In genomic region chrX:15926622-15927021, GRCh38 we compare ENCODE assay signal across 31 cellular contexts.
"Had no signal": no experiment of that assay in that cellular context is flagged by ENCODE, and none has a peak within 500 bp of the region (broad histone marks: within the 10 kb centered on the region; RNA-seq: fewer than 3 reads in every experiment).

No MANE protein-coding gene starts in this region.

- H3K27me3 ChIP-seq: neural progenitor cell, neutrophil, right atrium auricular region, testis, transverse colon, upper lobe of left lung, vagina had no signal

- H3K4me3 Mint-ChIP-seq: immature natural killer cell; mesothelial cell of epicardium; naive B cell; natural killer cell; nephron progenitor cell; neural progenitor cell; stimulated activated naive B cell treated with anti-CD40 and anti-IgM and Interleukin-4, amounts not matched to agents 10 μg/mL and 1 μg/mL and 100 μg/mL, for 72 hours had no signal

- H3K27ac ChIP-seq: left lung, neural progenitor cell, neutrophil, parathyroid adenoma, right atrium auricular region, skin epidermis, stomach, testis, thyroid gland, transverse colon, upper lobe of left lung, vagina had no signal

- H3K9me3 ChIP-seq: left lung, neutrophil, right atrium auricular region, stomach, testis, thyroid gland, transverse colon, upper lobe of left lung, vagina had no signal

- H3K4me1 Mint-ChIP-seq: immature natural killer cell, natural killer cell had no signal

- H3K79me2 ChIP-seq: parathyroid adenoma had no signal

- H3K9ac ChIP-seq: neural progenitor cell, parathyroid adenoma had no signal

- H3K36me3 ChIP-seq: left lung, neural progenitor cell, neutrophil, right atrium auricular region, stomach, thyroid gland, transverse colon, upper lobe of left lung, vagina had no signal

- H3K4me3 ChIP-seq: left lung, lung, neural progenitor cell, right atrium auricular region, skin epidermis, stomach, testis, thyroid gland, transverse colon, upper lobe of left lung, vagina had no signal

- H3K27ac Mint-ChIP-seq: immature natural killer cell; mesothelial cell of epicardium; natural killer cell; nephron progenitor cell; neural progenitor cell; stimulated activated naive B cell treated with anti-CD40 and anti-IgM and Interleukin-4, amounts not matched to agents 10 μg/mL and 1 μg/mL and 100 μg/mL, for 72 hours had no signal

- H3K4me2 ChIP-seq: neural progenitor cell had no signal

- H3K4me1 ChIP-seq: left lung, parathyroid adenoma, right atrium auricular region, stomach, testis, thyroid gland, transverse colon, upper lobe of left lung, vagina had no signal

- FAIRE-seq: islet of Langerhans, kidney had no signal

- H3K36me3 Mint-ChIP-seq: immature natural killer cell; mesothelial cell of epicardium; naive B cell; natural killer cell; neural progenitor cell; stimulated activated naive B cell treated with anti-CD40 and anti-IgM and Interleukin-4, amounts not matched to agents 10 μg/mL and 1 μg/mL and 100 μg/mL, for 72 hours had no signal

- ATAC-seq: left colon; left lung; natural killer cell; sciatic nerve; stimulated activated naive B cell treated with anti-CD40 and anti-IgM and Interleukin-4, amounts not matched to agents 10 μg/mL and 1 μg/mL and 100 μg/mL, for 72 hours; stimulated activated naive CD8-positive, alpha-beta T cell treated with anti-CD3 and anti-CD28 coated beads, Interleukin-15, Interleukin-2, amounts not matched to agents 100 U/mL and 50 U/mL, for 24 hours had no signal

- DNase-seq: hypothalamus; immature natural killer cell; kidney; left colon; left lung; mesendoderm; naive B cell; natural killer cell; nephron progenitor cell; occipital lobe; stimulated activated CD4-positive, alpha-beta T cell treated with anti-CD3 and anti-CD28 coated beads, Interleukin-12 subunit alpha, Interleukin-12 subunit beta, amount 100 ng/mL, for 4 hours; stimulated activated CD4-positive, alpha-beta T cell treated with anti-CD3 and anti-CD28 coated beads, Interleukin-15, amount 100 ng/mL, for 24 hours; stimulated activated CD4-positive, alpha-beta T cell treated with anti-CD3 and anti-CD28 coated beads, Interleukin-2, amount 100 ng/mL, for 24 hours; stimulated activated CD4-positive, alpha-beta T cell treated with anti-CD3 and anti-CD28 coated beads, Interleukin-4, amount 100 ng/mL, for 1 hour; stimulated activated naive B cell treated with anti-CD40 and anti-IgM and Interleukin-4, amounts not matched to agents 10 μg/mL and 1 μg/mL and 100 μg/mL, for 72 hours; stimulated activated naive CD8-positive, alpha-beta T cell treated with anti-CD3 and anti-CD28 coated beads, Interleukin-15, Interleukin-2, amounts not matched to agents 100 U/mL and 50 U/mL, for 24 hours; stomach; testis; thyroid gland; transverse colon; upper lobe of left lung had no signal

- H3K9me3 Mint-ChIP-seq: naive B cell; natural killer cell; stimulated activated naive B cell treated with anti-CD40 and anti-IgM and Interleukin-4, amounts not matched to agents 10 μg/mL and 1 μg/mL and 100 μg/mL, for 72 hours had no signal

- H2AFZ ChIP-seq: neural progenitor cell, parathyroid adenoma had no signal
